Comparison of ENCODE assay signal across 20 cellular contexts in genomic region chr17:9016941-9017552, GRCh38. TPM values are rescaled to one million over a fixed set of nuclear protein-coding genes. Genes with fewer than 3 reads are reported as not detected.
DNase-seq lines count a peak whose midpoint lies in the region; ATAC-seq and TF ChIP-seq lines count a peak whose summit lies in the region.
"Had no signal": no experiment of that assay in that cellular context is flagged by ENCODE, and none has a peak within 500 bp of the region (broad histone marks: within the 10 kb centered on the region; RNA-seq: fewer than 3 reads in every experiment).

No MANE protein-coding gene starts in this region.

- H3K9me3 ChIP-seq in heart left ventricle (no peaks in the 10 kb centered on the region), body of pancreas (no peaks in the 10 kb centered on the region), sigmoid colon (no peaks in the 10 kb centered on the region), aorta (ENCODE audit: control insufficient read depth, low read length) (no peaks in the 10 kb centered on the region)

- no peak overlapping the region for H3K4me3 ChIP-seq in heart left ventricle
- H3K4me3 ChIP-seq in NB4 (ENCODE audit: low read depth, low read length) = no peak overlapping the region
- H3K4me3 ChIP-seq in body of pancreas = no peak overlapping the region
- H3K4me3 ChIP-seq in sigmoid colon = no peak overlapping the region
- no peak overlapping the region for H3K4me3 ChIP-seq in aorta (ENCODE audit: low read length in 2 of 2)

- H3K27me3 ChIP-seq in heart left ventricle (peaks cover 0 to 47% (median 0%) of the 10 kb centered on the region in 9 donors), body of pancreas (no peaks in the 10 kb centered on the region), sigmoid colon (no peaks in the 10 kb centered on the region), aorta (ENCODE audit: control insufficient read depth in 1 of 2, insufficient read depth in 2 of 2, low read length in 1 of 2) (no peaks in the 10 kb centered on the region)

- H3K4me1 ChIP-seq in heart left ventricle (peaks cover 0 to 28% (median 8%) of the 10 kb centered on the region in 12 donors), body of pancreas (peaks cover 29% of the 10 kb centered on the region), sigmoid colon (peaks cover 0 to 14% (median 11%) of the 10 kb centered on the region in 4 donors), aorta (ENCODE audit: control insufficient read depth in 1 of 2, insufficient read depth in 2 of 2, low read length in 2 of 2) (no peaks in the 10 kb centered on the region)

- TF ChIP-seq CTCF in heart left ventricle (IDR thresholded peaks at IDR 0.05) (no peak), NB4 (IDR thresholded peaks at IDR 0.05; ENCODE audit: low read depth, low read length) (no peak), body of pancreas (IDR thresholded peaks at IDR 0.05) (no peak), sigmoid colon (IDR thresholded peaks at IDR 0.05) (no peak)

- no peaks in the 10 kb centered on the region for H3K36me3 ChIP-seq in heart left ventricle
- no peaks in the 10 kb centered on the region for H3K36me3 ChIP-seq in body of pancreas (replicated peaks in 1 of 2; ENCODE audit: insufficient read depth in 1 of 2, low read depth in 2 of 2)
- no peaks in the 10 kb centered on the region for H3K36me3 ChIP-seq in sigmoid colon
- no peaks in the 10 kb centered on the region for H3K36me3 ChIP-seq in aorta (ENCODE audit: control insufficient read depth in 1 of 2, insufficient read depth in 2 of 2, low read length in 1 of 2)

- H3K27ac ChIP-seq in heart left ventricle (peak overlapping the region in 1 of 12 donors; percentile 30), body of pancreas (peak overlapping the region in 1 of 4 donors; percentile 32), sigmoid colon (no peak overlapping the region), aorta (ENCODE audit: low read depth in 1 of 2, low read length in 2 of 2) (no peak overlapping the region)

- no peak for TF ChIP-seq EP300 in sigmoid colon (IDR thresholded peaks at IDR 0.05)

- intact Hi-C loops in heart left ventricle (cut with DNase I) = no loop called here
- intact Hi-C loops in left ventricle myocardium superior (cut with micrococcal nuclease) = no loop called here
- intact Hi-C loops in body of pancreas (cut with DNase I) = no loop called here
- intact Hi-C loops in sigmoid colon (cut with DNase I) = no loop called here
- intact Hi-C loops in sciatic nerve (cut with DNase I) = no loop called here
- intact Hi-C loops in aorta (cut with DNase I) = no loop called here

- WGBS in heart left ventricle, 4 donors = 19 to 35% (median 28%) methylated on average over 3 of the region's 3 CpGs
- WGBS in body of pancreas, 2 donors = 9% methylated on average over 3 of the region's 3 CpGs
- WGBS in sigmoid colon, 2 donors = 12 to 37% methylated on average over 3 of the region's 3 CpGs
- WGBS in aorta, 2 donors = 90 to 92% methylated on average over 3 of the region's 3 CpGs

- peak in 3 of 4 donors; percentile 10 to 31 (median 18) for ATAC-seq in heart left ventricle
- ATAC-seq in left ventricle myocardium superior = no peak
- peak; percentile 68 for ATAC-seq in body of pancreas
- no peak for ATAC-seq in sciatic nerve
- no peak for ATAC-seq in aorta (ENCODE audit: low FRiP score)
- ATAC-seq: left lobe of liver; naive thymus-derived CD4-positive, alpha-beta T cell had no signal

- no peak for TF ChIP-seq POLR2A in heart left ventricle (IDR thresholded peaks at IDR 0.05)
- no peak for TF ChIP-seq POLR2A in NB4 (IDR thresholded peaks at IDR 0.05; ENCODE audit: extremely low read depth, insufficient read length)
- TF ChIP-seq POLR2A in body of pancreas (IDR thresholded peaks at IDR 0.05) = peak in 1 of 3 donors; percentile 8
- no peak for TF ChIP-seq POLR2A in sigmoid colon (IDR thresholded peaks at IDR 0.05)

- DNase-seq in heart left ventricle (no peak), left ventricle myocardium superior (no peak), NB4 (ENCODE audit: low read depth) (peak; percentile 72), body of pancreas (peak; percentile 54 to 72 (median 64)), sigmoid colon (peak; percentile 13), sciatic nerve (ENCODE audit: low spot score) (no peak), aorta (no peak)
- DNase-seq in activated CD4-positive, alpha-beta T cell treated with anti-CD3 and anti-CD28 coated beads, Interleukin-2, amount 50 U/mL, for 48 hours = no peak
- DNase-seq: activated B cell treated with CpG ODN at 0.5 μM for 24 hours; activated effector memory CD4-positive, alpha-beta T cell treated with anti-CD3 and anti-CD28 coated beads, Interleukin-2, amount 50 U/mL, for 16 hours; amygdala; C1 segment of cervical spinal cord; cerebellar nuclear complex; DMS79; naive thymus-derived CD4-positive, alpha-beta T cell; NCI-H2081; NCI-H526 treated with DMSO at 0.1 percent for 48 hours; stimulated activated CD4-positive, alpha-beta T cell treated with anti-CD3 and anti-CD28 coated beads, Interleukin-15, amount 100 ng/mL, for 24 hours had no signal

RNA-seq across cellular contexts. Expression of gene NTN1, which starts 4.3 kb away (rescaled TPM):
- total RNA-seq in heart left ventricle = 10 to 100 TPM in 7 of 9 donors, 1 to 10 TPM in 2; 9.3 to 25.8 (median 19.2) TPM
- 10 to 100 TPM in 1 of 2 donors, 1 to 10 TPM in 1; 9.6 to 16.6 TPM for polyA plus RNA-seq in heart left ventricle
- 28.4 TPM for total RNA-seq in left ventricle myocardium superior
- 1 to 10 TPM; 3.6 to 4.0 TPM for total RNA-seq in body of pancreas
- total RNA-seq in sigmoid colon = 10 to 100 TPM; 10.5 to 20.3 (median 16.3) TPM
- polyA plus RNA-seq in sigmoid colon = 1 to 10 TPM in 2 of 3 donors, under 1 TPM in 1; 0.69 to 3.3 (median 1.2) TPM
- total RNA-seq in sciatic nerve = 22.8 TPM
- 10 to 100 TPM; 56.5 to 90.4 TPM for total RNA-seq in aorta
- polyA plus RNA-seq in aorta = 10 to 100 TPM in 1 of 2 donors, 1 to 10 TPM in 1; 6.6 to 17.7 TPM
- polyA plus RNA-seq: naive thymus-derived CD4-positive, alpha-beta T cell had no signal

RNA-seq across cellular contexts. Expression of gene PIK3R5, which starts 51.5 kb away (rescaled TPM):
- total RNA-seq in heart left ventricle (10 to 100 TPM in 1 of 9 donors, 1 to 10 TPM in 8; 1.5 to 21.6 (median 2.9) TPM), left ventricle myocardium superior (2.5 TPM), body of pancreas (1 to 10 TPM; 4.6 to 4.7 TPM), sigmoid colon (10 to 100 TPM in 2 of 4 donors, 1 to 10 TPM in 2; 5.4 to 13.6 (median 9.9) TPM), sciatic nerve (15.1 TPM), aorta (10 to 100 TPM; 18.4 to 18.5 TPM)
- polyA plus RNA-seq in heart left ventricle (1 to 10 TPM; 1.4 to 1.9 TPM), sigmoid colon (10 to 100 TPM in 1 of 3 donors, 1 to 10 TPM in 2; 2.4 to 12.4 (median 3.5) TPM), aorta (1 to 10 TPM; 1.4 to 8.4 TPM)
- total RNA-seq: H4 had no signal

Comparison
In these comparisons a context has a peak if more than half of its experiments do, and no peak if none do; other contexts are left out.
1. ATAC-seq: peak in heart left ventricle (3 of 4) and body of pancreas (single experiment); none in left ventricle myocardium superior (single experiment), sciatic nerve (single experiment) and aorta (single experiment).
2. DNase-seq: peak in NB4 (single experiment), body of pancreas (4 of 4) and sigmoid colon (single experiment); none in heart left ventricle (0 of 5), left ventricle myocardium superior (single experiment), sciatic nerve (single experiment), activated CD4-positive, alpha-beta T cell treated with anti-CD3 and anti-CD28 coated beads, Interleukin-2, amount 50 U/mL, for 48 hours (0 of 2) and aorta (0 of 2).